Comparison of ENCODE assay signal across 1 cellular context in the genomic region with DNA sequence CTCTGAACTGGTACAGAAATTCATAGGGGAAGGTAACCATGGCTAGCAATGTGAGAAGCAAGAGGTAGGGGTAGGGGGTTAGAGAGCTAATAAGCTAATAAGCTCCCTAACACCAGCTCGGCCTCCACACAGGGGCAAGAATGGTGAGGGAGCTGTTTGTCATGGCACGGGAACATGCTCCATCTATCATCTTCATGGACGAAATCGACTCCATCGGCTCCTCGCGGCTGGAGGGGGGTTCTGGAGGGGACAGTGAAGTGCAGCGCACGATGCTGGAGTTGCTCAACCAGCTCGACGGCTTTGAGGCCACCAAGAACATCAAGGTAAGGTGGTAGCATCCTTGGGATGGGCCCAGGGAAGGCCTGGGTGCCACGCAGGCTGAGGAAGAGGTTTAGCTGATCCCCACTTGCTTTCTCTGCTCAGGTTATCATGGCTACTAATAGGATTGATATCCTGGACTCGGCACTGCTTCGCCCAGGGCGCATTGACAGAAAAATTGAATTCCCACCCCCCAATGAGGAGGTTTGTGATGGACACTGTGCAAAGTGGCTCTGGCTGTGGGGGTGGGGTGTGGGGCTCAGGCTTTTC.
A peak's percentile ranks its signal among the peaks of the same experiment; 100 is the strongest.
TF ChIP-seq lines count a peak whose summit lies in the region.

No MANE protein-coding gene starts in this region.

TF ChIP-seq in HepG2, 621 proteins besides CTCF, POLR2A, EP300 and RAD21:
- TF ChIP-seq MATR3 (CRISPR knock-in tag; IDR thresholded peaks at IDR 0.05) (no peak), FIP1L1 (IDR thresholded peaks at IDR 0.05; ENCODE audit: borderline replicate concordance, insufficient read depth, low read depth, low read length) (no peak), MYNN (CRISPR knock-in tag; IDR thresholded peaks at IDR 0.05; ENCODE audit: low read depth) (no peak), TBX3 (IDR thresholded peaks at IDR 0.05; ENCODE audit: borderline replicate concordance) (no peak), KAT2B (IDR thresholded peaks at IDR 0.05; ENCODE audit: borderline replicate concordance, low read depth, low read length) (no peak), KMT2B (CRISPR knock-in tag; IDR thresholded peaks at IDR 0.05) (no peak), ZFP62 (CRISPR knock-in tag; IDR thresholded peaks at IDR 0.05) (no peak), RBFOX2 (IDR thresholded peaks at IDR 0.05; ENCODE audit: low read depth, low read length) (peak; percentile 56), ZNF24 (IDR thresholded peaks at IDR 0.05) (no peak), ZNF782 (CRISPR knock-in tag; IDR thresholded peaks at IDR 0.05; ENCODE audit: borderline replicate concordance) (no peak), AGO1 (IDR thresholded peaks at IDR 0.05; ENCODE audit: low read depth, low read length, poor library complexity, severe bottlenecking) (peak; percentile 25), SSRP1 (CRISPR knock-in tag; IDR thresholded peaks at IDR 0.05) (0 out of 2 replicates have a peak, but pooled peaks have one; percentile 3), AGO2 (optimal IDR thresholded peaks at IDR 0.05; ENCODE audit: low read depth, low read length) (peak; percentile 53), ZSCAN22 (CRISPR knock-in tag; IDR thresholded peaks at IDR 0.05) (no peak), ZNF766 (CRISPR knock-in tag; IDR thresholded peaks at IDR 0.05; ENCODE audit: borderline replicate concordance) (no peak)
- TF ChIP-seq, protein P1, sequence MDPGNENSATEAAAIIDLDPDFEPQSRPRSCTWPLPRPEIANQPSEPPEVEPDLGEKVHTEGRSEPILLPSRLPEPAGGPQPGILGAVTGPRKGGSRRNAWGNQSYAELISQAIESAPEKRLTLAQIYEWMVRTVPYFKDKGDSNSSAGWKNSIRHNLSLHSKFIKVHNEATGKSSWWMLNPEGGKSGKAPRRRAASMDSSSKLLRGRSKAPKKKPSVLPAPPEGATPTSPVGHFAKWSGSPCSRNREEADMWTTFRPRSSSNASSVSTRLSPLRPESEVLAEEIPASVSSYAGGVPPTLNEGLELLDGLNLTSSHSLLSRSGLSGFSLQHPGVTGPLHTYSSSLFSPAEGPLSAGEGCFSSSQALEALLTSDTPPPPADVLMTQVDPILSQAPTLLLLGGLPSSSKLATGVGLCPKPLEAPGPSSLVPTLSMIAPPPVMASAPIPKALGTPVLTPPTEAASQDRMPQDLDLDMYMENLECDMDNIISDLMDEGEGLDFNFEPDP (CRISPR knock-in tag; conservative IDR thresholded peaks at IDR 0.05) = no peak
- TF ChIP-seq, protein P2, sequence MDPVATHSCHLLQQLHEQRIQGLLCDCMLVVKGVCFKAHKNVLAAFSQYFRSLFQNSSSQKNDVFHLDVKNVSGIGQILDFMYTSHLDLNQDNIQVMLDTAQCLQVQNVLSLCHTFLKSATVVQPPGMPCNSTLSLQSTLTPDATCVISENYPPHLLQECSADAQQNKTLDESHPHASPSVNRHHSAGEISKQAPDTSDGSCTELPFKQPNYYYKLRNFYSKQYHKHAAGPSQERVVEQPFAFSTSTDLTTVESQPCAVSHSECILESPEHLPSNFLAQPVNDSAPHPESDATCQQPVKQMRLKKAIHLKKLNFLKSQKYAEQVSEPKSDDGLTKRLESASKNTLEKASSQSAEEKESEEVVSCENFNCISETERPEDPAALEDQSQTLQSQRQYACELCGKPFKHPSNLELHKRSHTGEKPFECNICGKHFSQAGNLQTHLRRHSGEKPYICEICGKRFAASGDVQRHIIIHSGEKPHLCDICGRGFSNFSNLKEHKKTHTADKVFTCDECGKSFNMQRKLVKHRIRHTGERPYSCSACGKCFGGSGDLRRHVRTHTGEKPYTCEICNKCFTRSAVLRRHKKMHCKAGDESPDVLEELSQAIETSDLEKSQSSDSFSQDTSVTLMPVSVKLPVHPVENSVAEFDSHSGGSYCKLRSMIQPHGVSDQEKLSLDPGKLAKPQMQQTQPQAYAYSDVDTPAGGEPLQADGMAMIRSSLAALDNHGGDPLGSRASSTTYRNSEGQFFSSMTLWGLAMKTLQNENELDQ (CRISPR knock-in tag; IDR thresholded peaks at IDR 0.05; ENCODE audit: borderline replicate concordance) = no peak
